24 cellular contexts compared by ENCODE assay signal in the genomic region with DNA sequence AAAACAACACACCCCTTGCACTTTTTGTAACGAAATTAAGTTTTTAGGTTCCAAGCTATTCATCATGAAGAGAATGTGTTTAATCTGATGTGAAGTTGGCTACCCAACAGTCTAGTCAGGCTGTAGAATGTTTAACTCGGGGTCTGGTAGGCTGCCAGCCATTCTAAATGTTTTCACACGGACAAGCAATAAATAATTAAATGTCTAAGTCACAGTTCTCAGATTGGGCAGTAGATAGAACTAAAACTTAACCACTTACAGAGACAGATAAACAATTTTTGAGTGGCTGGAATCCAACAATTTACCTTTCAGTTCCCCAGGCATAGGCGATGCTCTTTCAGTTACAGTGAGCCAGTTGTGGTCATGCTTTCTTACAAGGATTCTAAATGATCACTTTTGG.
DNase-seq lines count a peak whose midpoint lies in the region; ATAC-seq, FAIRE-seq and TF ChIP-seq lines count a peak whose summit lies in the region.
"Had no signal": no experiment of that assay in that cellular context is flagged by ENCODE, and none has a peak within 500 bp of the region (broad histone marks: within the 10 kb centered on the region; RNA-seq: fewer than 3 reads in every experiment).

No MANE protein-coding gene starts in this region.

- TF ChIP-seq POLR2A in esophagus squamous epithelium (IDR thresholded peaks at IDR 0.05) = no peak

- no peaks in the 10 kb centered on the region for H3K9me3 ChIP-seq in kidney (ENCODE audit: control insufficient read depth in 1 of 2, low read length in 2 of 2)
- no peaks in the 10 kb centered on the region for H3K9me3 ChIP-seq in esophagus squamous epithelium
- H3K9me3 ChIP-seq: ascending aorta, neutrophil, testis, uterus had no signal

- peak; percentile 96 for FAIRE-seq in kidney (lab: Jason Lieb, UNC)
- FAIRE-seq: endometrium, GM12891 had no signal

- WGBS in esophagus squamous epithelium, 2 donors = 57 to 64% methylated on average over 4 of the region's 4 CpGs

- peak; percentile 44 for ATAC-seq in HG03108 (IDR thresholded peaks at IDR 0.05; ENCODE audit: unreplicated experiment)
- ATAC-seq: stimulated activated naive CD8-positive, alpha-beta T cell treated with anti-CD3 and anti-CD28 coated beads, Interleukin-15, Interleukin-2, amounts not matched to agents 100 U/mL and 50 U/mL, for 24 hours; T-helper 17 cell had no signal

- peak overlapping the region; percentile 21 for H3K27ac ChIP-seq in VCaP
- no peak overlapping the region for H3K27ac ChIP-seq in kidney (ENCODE audit: low read depth in 2 of 2, low read length in 2 of 2)
- H3K27ac ChIP-seq in esophagus squamous epithelium = no peak overlapping the region
- H3K27ac ChIP-seq: ascending aorta, neutrophil, SK-N-MC, uterus had no signal

- no peak for DNase-seq in kidney
- DNase-seq in renal cortical epithelial cell (ENCODE audit: low read depth) = peak; percentile 90
- no peak for DNase-seq in hepatic stellate cell (ENCODE audit: low spot score)
- DNase-seq in NCI-H2029 (lab: John Stamatoyannopoulos, UW) = no peak
- no peak for DNase-seq in esophagus squamous epithelium (lab: John Stamatoyannopoulos, UW)
- DNase-seq: activated CD4-positive, alpha-beta T cell treated with anti-CD3 and anti-CD28 coated beads for 1 hour; activated naive CD8-positive, alpha-beta T cell treated with anti-CD3 and anti-CD28 coated beads, Interleukin-2, amount 10 ng/mL, durations not matched to agents 7 days and 5 days; activated T-cell treated with anti-CD3 and anti-CD28 coated beads for 4 hours; EL; GOT3; NCI-H1105 treated with DMSO at 0.1 percent for 48 hours; NCI-H2081; NCI-H446 treated with DMSO at 0.1 percent for 48 hours; stimulated activated naive CD8-positive, alpha-beta T cell treated with anti-CD3 and anti-CD28 coated beads, Interleukin-15, Interleukin-2, amounts not matched to agents 100 U/mL and 50 U/mL, for 24 hours; T-helper 17 cell; testis; uterus had no signal

- intact Hi-C loops in kidney (cut with DNase I) (no loop called here), esophagus squamous epithelium (cut with DNase I) (no loop called here)

- H3K27me3 ChIP-seq in esophagus squamous epithelium = no peaks in the 10 kb centered on the region
- H3K27me3 ChIP-seq: ascending aorta, neutrophil, testis, uterus had no signal

- no peaks in the 10 kb centered on the region for H3K36me3 ChIP-seq in kidney (ENCODE audit: control insufficient read depth in 1 of 2, insufficient read depth in 2 of 2, low read length in 2 of 2)
- peaks cover 0 to 19% (median 0%) of the 10 kb centered on the region in 3 donors for H3K36me3 ChIP-seq in esophagus squamous epithelium
- H3K36me3 ChIP-seq: uterus had no signal

- H3K9ac ChIP-seq in kidney (ENCODE audit: low read length in 2 of 2) = no peak overlapping the region

- no peak overlapping the region for H3K4me3 ChIP-seq in kidney (ENCODE audit: low read length in 2 of 2)
- H3K4me3 ChIP-seq in esophagus squamous epithelium = no peak overlapping the region
- H3K4me3 ChIP-seq: ascending aorta, SK-N-MC, testis, uterus had no signal

- TF ChIP-seq CTCF in VCaP (conservative IDR thresholded peaks at IDR 0.05) (no peak), kidney (IDR thresholded peaks at IDR 0.05; ENCODE audit: borderline replicate concordance, extremely low read depth, insufficient read depth) (no peak), esophagus squamous epithelium (IDR thresholded peaks at IDR 0.05) (no peak)

- H3K4me1 ChIP-seq in kidney (ENCODE audit: control insufficient read depth in 1 of 2, insufficient read depth in 1 of 2, low read depth in 1 of 2, low read length in 2 of 2) = peaks cover 0 to 2% of the 10 kb centered on the region in 2 donors
- peaks cover 0 to 18% (median 9%) of the 10 kb centered on the region in 3 donors for H3K4me1 ChIP-seq in esophagus squamous epithelium
- H3K4me1 ChIP-seq: ascending aorta, uterus had no signal
